In the genomic region with DNA sequence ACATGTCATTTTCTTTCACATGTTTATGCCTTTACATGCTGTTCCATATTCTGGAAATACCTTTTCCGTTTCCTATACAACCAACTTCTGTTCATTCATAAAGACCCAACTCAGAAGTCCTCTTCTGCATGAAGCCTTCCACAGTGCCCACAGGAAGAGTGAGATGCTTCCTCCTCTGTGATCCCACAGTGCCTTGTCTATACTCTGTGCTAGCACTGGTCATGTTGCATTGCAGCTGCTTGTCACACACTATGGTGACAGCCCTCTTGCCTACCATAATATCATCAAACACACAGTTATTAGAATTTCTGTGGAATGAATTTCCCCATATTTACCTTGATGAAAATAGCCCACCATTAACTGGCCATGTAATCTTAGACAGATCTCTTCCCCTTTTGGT, we compare ENCODE assay signal across 19 cellular contexts. TPM values are rescaled to one million over a fixed set of nuclear protein-coding genes. Genes with fewer than 3 reads are reported as not detected.
"Had no signal": no experiment of that assay in that cellular context is flagged by ENCODE, and none has a peak within 500 bp of the region (broad histone marks: within the 10 kb centered on the region; RNA-seq: fewer than 3 reads in every experiment).

No MANE protein-coding gene starts in this region.

- H3K9ac ChIP-seq: parathyroid adenoma had no signal

- DNase-seq: activated CD4-positive, alpha-beta T cell treated with anti-CD3 and anti-CD28 coated beads, Interleukin-2, amount 10 ng/mL, durations not matched to agents 24 days and 14 days; activated CD8-positive, alpha-beta T cell treated with anti-CD3 and anti-CD28 coated beads for 36 hours; activated naive CD4-positive, alpha-beta T cell treated with Interleukin-2 at 50 U/mL for 16 hours; activated naive CD8-positive, alpha-beta T cell treated with anti-CD3 and anti-CD28 coated beads, Interleukin-2, amount 10 ng/mL, durations not matched to agents 7 days and 5 days; activated T-cell treated with anti-CD3 and anti-CD28 coated beads, Interleukin-2, amount 50 U/mL, for 1 hour; body of pancreas; central memory CD4-positive, alpha-beta T cell; dorsolateral prefrontal cortex; head of caudate nucleus; kidney; T-helper 1 cell; T-helper 9 cell; testis had no signal

- H3K4me3 Mint-ChIP-seq: activated CD4-positive, alpha-beta T cell treated with anti-CD3 and anti-CD28 coated beads, Interleukin-2, amount 10 ng/mL, durations not matched to agents 24 days and 14 days; activated CD8-positive, alpha-beta T cell treated with anti-CD3 and anti-CD28 coated beads for 36 hours; activated naive CD8-positive, alpha-beta T cell treated with anti-CD3 and anti-CD28 coated beads, Interleukin-2, amount 10 ng/mL, durations not matched to agents 7 days and 5 days; activated T-helper 17 cell treated with anti-CD3 and anti-CD28 coated beads, Interleukin-2, amount 50 U/mL, for 72 hours; natural killer cell treated with Interleukin-12 subunit alpha and Interleukin-12 subunit beta and Interleukin-15 and Interleukin-18, amount 100 ng/mL, for 72 hours; stimulated activated naive CD8-positive, alpha-beta T cell treated with anti-CD3 and anti-CD28 coated beads, Interleukin-15, Interleukin-2, amounts not matched to agents 100 ng/mL and 50 ng/mL, for 24 hours had no signal

- H3K4me1 Mint-ChIP-seq: activated CD4-positive, alpha-beta T cell treated with anti-CD3 and anti-CD28 coated beads, Interleukin-2, amount 10 ng/mL, durations not matched to agents 24 days and 14 days; activated naive CD8-positive, alpha-beta T cell treated with anti-CD3 and anti-CD28 coated beads, Interleukin-2, amount 10 ng/mL, durations not matched to agents 7 days and 5 days; activated T-helper 17 cell treated with anti-CD3 and anti-CD28 coated beads, Interleukin-2, amount 50 U/mL, for 72 hours had no signal

- H3K36me3 Mint-ChIP-seq: activated naive CD8-positive, alpha-beta T cell treated with anti-CD3 and anti-CD28 coated beads, Interleukin-2, amount 10 ng/mL, durations not matched to agents 7 days and 5 days; natural killer cell treated with Interleukin-12 subunit alpha and Interleukin-12 subunit beta and Interleukin-15 and Interleukin-18, amount 100 ng/mL, for 72 hours had no signal

- H3K9me3 ChIP-seq: body of pancreas, testis had no signal

- H3K4me3 ChIP-seq: body of pancreas, dorsolateral prefrontal cortex, SK-N-MC, testis had no signal

- H3K9me3 Mint-ChIP-seq: activated CD8-positive, alpha-beta T cell treated with anti-CD3 and anti-CD28 coated beads for 36 hours; activated naive CD8-positive, alpha-beta T cell treated with anti-CD3 and anti-CD28 coated beads, Interleukin-2, amount 10 ng/mL, durations not matched to agents 7 days and 5 days; natural killer cell treated with Interleukin-12 subunit alpha and Interleukin-12 subunit beta and Interleukin-15 and Interleukin-18, amount 100 ng/mL, for 72 hours; stimulated activated naive CD8-positive, alpha-beta T cell treated with anti-CD3 and anti-CD28 coated beads, Interleukin-15, Interleukin-2, amounts not matched to agents 100 ng/mL and 50 ng/mL, for 24 hours had no signal

- H3K27me3 ChIP-seq: body of pancreas, testis had no signal

- H3K27ac Mint-ChIP-seq: activated CD4-positive, alpha-beta T cell treated with anti-CD3 and anti-CD28 coated beads, Interleukin-2, amount 10 ng/mL, durations not matched to agents 24 days and 14 days; activated CD8-positive, alpha-beta T cell treated with anti-CD3 and anti-CD28 coated beads for 36 hours; activated naive CD8-positive, alpha-beta T cell treated with anti-CD3 and anti-CD28 coated beads, Interleukin-2, amount 10 ng/mL, durations not matched to agents 7 days and 5 days; activated T-helper 17 cell treated with anti-CD3 and anti-CD28 coated beads, Interleukin-2, amount 50 U/mL, for 72 hours; natural killer cell treated with Interleukin-12 subunit alpha and Interleukin-12 subunit beta and Interleukin-15 and Interleukin-18, amount 100 ng/mL, for 72 hours; stimulated activated naive CD8-positive, alpha-beta T cell treated with anti-CD3 and anti-CD28 coated beads, Interleukin-15, Interleukin-2, amounts not matched to agents 100 ng/mL and 50 ng/mL, for 24 hours had no signal

- H3K27ac ChIP-seq: body of pancreas, dorsolateral prefrontal cortex, parathyroid adenoma, SK-N-MC had no signal

- H3K27me3 Mint-ChIP-seq: activated CD8-positive, alpha-beta T cell treated with anti-CD3 and anti-CD28 coated beads for 36 hours; stimulated activated naive CD8-positive, alpha-beta T cell treated with anti-CD3 and anti-CD28 coated beads, Interleukin-15, Interleukin-2, amounts not matched to agents 100 ng/mL and 50 ng/mL, for 24 hours had no signal

- ATAC-seq: activated CD8-positive, alpha-beta T cell treated with anti-CD3 and anti-CD28 coated beads for 36 hours; activated T-helper 17 cell treated with anti-CD3 and anti-CD28 coated beads, Interleukin-2, amount 50 U/mL, for 72 hours; body of pancreas; left lobe of liver; natural killer cell treated with Interleukin-12 subunit alpha and Interleukin-12 subunit beta and Interleukin-15 and Interleukin-18, amount 100 ng/mL, for 72 hours had no signal

- H2AFZ ChIP-seq: parathyroid adenoma had no signal

RNA-seq across cellular contexts. Expression of a gene that starts 8.9 kb away (rescaled TPM):
- total RNA-seq: activated CD4-positive, alpha-beta T cell treated with anti-CD3 and anti-CD28 coated beads, Interleukin-2, amount 10 ng/mL, durations not matched to agents 24 days and 14 days; activated CD8-positive, alpha-beta T cell treated with anti-CD3 and anti-CD28 coated beads for 36 hours; natural killer cell treated with Interleukin-12 subunit alpha and Interleukin-12 subunit beta and Interleukin-15 and Interleukin-18, amount 100 ng/mL, for 72 hours had no signal
